1 cellular context compared by ENCODE assay signal in the genomic region with DNA sequence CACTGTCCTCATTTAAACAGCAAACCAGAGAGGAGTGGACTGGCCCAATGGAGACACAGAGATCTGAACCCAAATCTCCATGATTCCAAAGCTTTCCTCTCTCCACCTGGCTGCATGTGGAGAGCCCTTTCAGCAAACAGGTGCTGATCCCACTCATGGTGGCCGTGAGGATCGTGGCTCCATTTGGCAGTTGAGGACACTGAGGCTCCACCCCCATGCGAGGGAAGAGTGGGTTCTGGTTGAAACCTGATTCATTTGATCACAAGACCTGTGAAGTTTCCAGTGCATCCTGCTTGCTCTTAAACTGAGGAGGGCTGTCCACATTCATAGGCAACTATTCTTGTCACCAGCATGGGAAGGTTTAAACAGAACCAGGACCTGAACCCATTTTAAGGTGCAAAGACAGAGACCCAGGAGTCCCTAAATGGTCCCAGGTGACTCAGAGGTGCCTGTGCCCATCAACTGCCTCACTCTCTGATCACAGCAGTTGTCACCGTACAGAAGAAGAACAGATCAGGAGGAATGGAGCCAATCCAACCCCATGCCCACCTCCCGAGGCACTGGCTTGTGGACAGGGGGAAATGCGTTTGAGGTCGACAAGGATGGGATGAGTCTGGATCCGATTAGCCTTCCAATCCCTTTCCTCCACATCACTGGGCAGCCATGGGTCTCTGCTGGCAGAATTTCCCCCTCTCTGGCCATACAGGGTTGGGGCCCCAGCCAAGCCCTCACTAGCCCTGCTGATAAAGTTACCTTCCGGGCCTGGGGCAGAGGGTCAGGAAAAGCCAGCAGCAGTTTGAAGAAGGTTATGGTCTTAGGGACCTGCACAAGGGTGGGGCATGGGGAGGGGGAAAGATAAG.
A peak's percentile ranks its signal among the peaks of the same experiment; 100 is the strongest.
TF ChIP-seq lines count a peak whose summit lies in the region.

No MANE protein-coding gene starts in this region.

TF ChIP-seq in HepG2, 621 proteins besides CTCF, POLR2A, EP300 and RAD21 (continued from another document):
- no peak for TF ChIP-seq LCORL (IDR thresholded peaks at IDR 0.05)
- TF ChIP-seq LCORL (CRISPR knock-in tag; IDR thresholded peaks at IDR 0.05), result peak; percentile 32; the same call in 1 of the 2 replicates
- 0 out of 2 replicates have a peak, but pooled peaks have one; percentile 5 for TF ChIP-seq FOXO4 (CRISPR knock-in tag; conservative IDR thresholded peaks at IDR 0.05)
- TF ChIP-seq, protein P1, sequence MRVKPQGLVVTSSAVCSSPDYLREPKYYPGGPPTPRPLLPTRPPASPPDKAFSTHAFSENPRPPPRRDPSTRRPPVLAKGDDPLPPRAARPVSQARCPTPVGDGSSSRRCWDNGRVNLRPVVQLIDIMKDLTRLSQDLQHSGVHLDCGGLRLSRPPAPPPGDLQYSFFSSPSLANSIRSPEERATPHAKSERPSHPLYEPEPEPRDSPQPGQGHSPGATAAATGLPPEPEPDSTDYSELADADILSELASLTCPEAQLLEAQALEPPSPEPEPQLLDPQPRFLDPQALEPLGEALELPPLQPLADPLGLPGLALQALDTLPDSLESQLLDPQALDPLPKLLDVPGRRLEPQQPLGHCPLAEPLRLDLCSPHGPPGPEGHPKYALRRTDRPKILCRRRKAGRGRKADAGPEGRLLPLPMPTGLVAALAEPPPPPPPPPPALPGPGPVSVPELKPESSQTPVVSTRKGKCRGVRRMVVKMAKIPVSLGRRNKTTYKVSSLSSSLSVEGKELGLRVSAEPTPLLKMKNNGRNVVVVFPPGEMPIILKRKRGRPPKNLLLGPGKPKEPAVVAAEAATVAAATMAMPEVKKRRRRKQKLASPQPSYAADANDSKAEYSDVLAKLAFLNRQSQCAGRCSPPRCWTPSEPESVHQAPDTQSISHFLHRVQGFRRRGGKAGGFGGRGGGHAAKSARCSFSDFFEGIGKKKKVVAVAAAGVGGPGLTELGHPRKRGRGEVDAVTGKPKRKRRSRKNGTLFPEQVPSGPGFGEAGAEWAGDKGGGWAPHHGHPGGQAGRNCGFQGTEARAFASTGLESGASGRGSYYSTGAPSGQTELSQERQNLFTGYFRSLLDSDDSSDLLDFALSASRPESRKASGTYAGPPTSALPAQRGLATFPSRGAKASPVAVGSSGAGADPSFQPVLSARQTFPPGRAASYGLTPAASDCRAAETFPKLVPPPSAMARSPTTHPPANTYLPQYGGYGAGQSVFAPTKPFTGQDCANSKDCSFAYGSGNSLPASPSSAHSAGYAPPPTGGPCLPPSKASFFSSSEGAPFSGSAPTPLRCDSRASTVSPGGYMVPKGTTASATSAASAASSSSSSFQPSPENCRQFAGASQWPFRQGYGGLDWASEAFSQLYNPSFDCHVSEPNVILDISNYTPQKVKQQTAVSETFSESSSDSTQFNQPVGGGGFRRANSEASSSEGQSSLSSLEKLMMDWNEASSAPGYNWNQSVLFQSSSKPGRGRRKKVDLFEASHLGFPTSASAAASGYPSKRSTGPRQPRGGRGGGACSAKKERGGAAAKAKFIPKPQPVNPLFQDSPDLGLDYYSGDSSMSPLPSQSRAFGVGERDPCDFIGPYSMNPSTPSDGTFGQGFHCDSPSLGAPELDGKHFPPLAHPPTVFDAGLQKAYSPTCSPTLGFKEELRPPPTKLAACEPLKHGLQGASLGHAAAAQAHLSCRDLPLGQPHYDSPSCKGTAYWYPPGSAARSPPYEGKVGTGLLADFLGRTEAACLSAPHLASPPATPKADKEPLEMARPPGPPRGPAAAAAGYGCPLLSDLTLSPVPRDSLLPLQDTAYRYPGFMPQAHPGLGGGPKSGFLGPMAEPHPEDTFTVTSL (CRISPR knock-in tag; IDR thresholded peaks at IDR 0.05; ENCODE audit: borderline replicate concordance), result no peak
- no peak for TF ChIP-seq ATF1 (CRISPR knock-in tag; IDR thresholded peaks at IDR 0.05)
- TF ChIP-seq, protein P2, sequence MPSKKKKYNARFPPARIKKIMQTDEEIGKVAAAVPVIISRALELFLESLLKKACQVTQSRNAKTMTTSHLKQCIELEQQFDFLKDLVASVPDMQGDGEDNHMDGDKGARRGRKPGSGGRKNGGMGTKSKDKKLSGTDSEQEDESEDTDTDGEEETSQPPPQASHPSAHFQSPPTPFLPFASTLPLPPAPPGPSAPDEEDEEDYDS (CRISPR knock-in tag; IDR thresholded peaks at IDR 0.05), result no peak
- TF ChIP-seq, protein P3, sequence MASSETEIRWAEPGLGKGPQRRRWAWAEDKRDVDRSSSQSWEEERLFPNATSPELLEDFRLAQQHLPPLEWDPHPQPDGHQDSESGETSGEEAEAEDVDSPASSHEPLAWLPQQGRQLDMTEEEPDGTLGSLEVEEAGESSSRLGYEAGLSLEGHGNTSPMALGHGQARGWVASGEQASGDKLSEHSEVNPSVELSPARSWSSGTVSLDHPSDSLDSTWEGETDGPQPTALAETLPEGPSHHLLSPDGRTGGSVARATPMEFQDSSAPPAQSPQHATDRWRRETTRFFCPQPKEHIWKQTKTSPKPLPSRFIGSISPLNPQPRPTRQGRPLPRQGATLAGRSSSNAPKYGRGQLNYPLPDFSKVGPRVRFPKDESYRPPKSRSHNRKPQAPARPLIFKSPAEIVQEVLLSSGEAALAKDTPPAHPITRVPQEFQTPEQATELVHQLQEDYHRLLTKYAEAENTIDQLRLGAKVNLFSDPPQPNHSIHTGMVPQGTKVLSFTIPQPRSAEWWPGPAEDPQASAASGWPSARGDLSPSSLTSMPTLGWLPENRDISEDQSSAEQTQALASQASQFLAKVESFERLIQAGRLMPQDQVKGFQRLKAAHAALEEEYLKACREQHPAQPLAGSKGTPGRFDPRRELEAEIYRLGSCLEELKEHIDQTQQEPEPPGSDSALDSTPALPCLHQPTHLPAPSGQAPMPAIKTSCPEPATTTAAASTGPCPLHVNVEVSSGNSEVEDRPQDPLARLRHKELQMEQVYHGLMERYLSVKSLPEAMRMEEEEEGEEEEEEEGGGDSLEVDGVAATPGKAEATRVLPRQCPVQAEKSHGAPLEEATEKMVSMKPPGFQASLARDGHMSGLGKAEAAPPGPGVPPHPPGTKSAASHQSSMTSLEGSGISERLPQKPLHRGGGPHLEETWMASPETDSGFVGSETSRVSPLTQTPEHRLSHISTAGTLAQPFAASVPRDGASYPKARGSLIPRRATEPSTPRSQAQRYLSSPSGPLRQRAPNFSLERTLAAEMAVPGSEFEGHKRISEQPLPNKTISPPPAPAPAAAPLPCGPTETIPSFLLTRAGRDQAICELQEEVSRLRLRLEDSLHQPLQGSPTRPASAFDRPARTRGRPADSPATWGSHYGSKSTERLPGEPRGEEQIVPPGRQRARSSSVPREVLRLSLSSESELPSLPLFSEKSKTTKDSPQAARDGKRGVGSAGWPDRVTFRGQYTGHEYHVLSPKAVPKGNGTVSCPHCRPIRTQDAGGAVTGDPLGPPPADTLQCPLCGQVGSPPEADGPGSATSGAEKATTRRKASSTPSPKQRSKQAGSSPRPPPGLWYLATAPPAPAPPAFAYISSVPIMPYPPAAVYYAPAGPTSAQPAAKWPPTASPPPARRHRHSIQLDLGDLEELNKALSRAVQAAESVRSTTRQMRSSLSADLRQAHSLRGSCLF (CRISPR knock-in tag; IDR thresholded peaks at IDR 0.05; ENCODE audit: borderline replicate concordance), result no peak
- TF ChIP-seq, protein P4, sequence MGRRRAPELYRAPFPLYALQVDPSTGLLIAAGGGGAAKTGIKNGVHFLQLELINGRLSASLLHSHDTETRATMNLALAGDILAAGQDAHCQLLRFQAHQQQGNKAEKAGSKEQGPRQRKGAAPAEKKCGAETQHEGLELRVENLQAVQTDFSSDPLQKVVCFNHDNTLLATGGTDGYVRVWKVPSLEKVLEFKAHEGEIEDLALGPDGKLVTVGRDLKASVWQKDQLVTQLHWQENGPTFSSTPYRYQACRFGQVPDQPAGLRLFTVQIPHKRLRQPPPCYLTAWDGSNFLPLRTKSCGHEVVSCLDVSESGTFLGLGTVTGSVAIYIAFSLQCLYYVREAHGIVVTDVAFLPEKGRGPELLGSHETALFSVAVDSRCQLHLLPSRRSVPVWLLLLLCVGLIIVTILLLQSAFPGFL (CRISPR knock-in tag; IDR thresholded peaks at IDR 0.05), result no peak
- TF ChIP-seq, protein P5, sequence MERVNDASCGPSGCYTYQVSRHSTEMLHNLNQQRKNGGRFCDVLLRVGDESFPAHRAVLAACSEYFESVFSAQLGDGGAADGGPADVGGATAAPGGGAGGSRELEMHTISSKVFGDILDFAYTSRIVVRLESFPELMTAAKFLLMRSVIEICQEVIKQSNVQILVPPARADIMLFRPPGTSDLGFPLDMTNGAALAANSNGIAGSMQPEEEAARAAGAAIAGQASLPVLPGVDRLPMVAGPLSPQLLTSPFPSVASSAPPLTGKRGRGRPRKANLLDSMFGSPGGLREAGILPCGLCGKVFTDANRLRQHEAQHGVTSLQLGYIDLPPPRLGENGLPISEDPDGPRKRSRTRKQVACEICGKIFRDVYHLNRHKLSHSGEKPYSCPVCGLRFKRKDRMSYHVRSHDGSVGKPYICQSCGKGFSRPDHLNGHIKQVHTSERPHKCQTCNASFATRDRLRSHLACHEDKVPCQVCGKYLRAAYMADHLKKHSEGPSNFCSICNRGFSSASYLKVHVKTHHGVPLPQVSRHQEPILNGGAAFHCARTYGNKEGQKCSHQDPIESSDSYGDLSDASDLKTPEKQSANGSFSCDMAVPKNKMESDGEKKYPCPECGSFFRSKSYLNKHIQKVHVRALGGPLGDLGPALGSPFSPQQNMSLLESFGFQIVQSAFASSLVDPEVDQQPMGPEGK (CRISPR knock-in tag; IDR thresholded peaks at IDR 0.05), result no peak
- no peak for TF ChIP-seq ZNF564 (CRISPR knock-in tag; IDR thresholded peaks at IDR 0.05)
- TF ChIP-seq JDP2 (CRISPR knock-in tag; IDR thresholded peaks at IDR 0.05; ENCODE audit: borderline replicate concordance), result no peak
- TF ChIP-seq IKZF1 (IDR thresholded peaks at IDR 0.05), result no peak
- no peak for TF ChIP-seq ZNF431 (CRISPR knock-in tag; IDR thresholded peaks at IDR 0.05; ENCODE audit: borderline replicate concordance, low read depth)
- TF ChIP-seq ZMYM3 (CRISPR knock-in tag; IDR thresholded peaks at IDR 0.05), result 0 out of 2 replicates have a peak, but pooled peaks have one; percentile 12
- TF ChIP-seq ZNF34 (CRISPR knock-in tag; IDR thresholded peaks at IDR 0.05; ENCODE audit: borderline replicate concordance), result no peak
- TF ChIP-seq NFKBIZ (CRISPR knock-in tag; IDR thresholded peaks at IDR 0.05), result no peak
- no peak for TF ChIP-seq ZNF549 (CRISPR knock-in tag; IDR thresholded peaks at IDR 0.05)
